25 cellular contexts compared by ENCODE assay signal in the genomic region with DNA sequence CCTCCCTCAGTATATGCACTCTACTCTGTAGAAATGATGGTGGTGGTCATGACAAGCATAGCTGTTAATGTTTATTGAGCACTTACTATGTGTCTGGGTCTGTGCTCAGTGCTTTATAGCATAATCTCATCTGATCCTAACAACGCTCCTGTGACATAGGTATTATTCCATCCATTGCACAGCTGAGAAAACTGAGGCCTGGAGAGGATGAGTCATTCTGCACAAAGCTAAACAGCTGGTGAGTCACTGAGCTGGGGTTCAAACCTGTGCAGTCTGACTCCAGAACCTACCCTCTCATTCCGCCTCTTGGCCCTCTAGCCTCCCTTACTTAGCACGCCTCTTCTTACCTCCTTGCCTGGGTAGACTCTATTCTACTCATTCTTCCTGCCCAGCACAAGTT. TPM values are rescaled to one million over a fixed set of nuclear protein-coding genes. Genes with fewer than 3 reads are reported as not detected.
DNase-seq lines count a peak whose midpoint lies in the region; ATAC-seq, FAIRE-seq and TF ChIP-seq lines count a peak whose summit lies in the region.
"Had no signal": no experiment of that assay in that cellular context is flagged by ENCODE, and none has a peak within 500 bp of the region (broad histone marks: within the 10 kb centered on the region; RNA-seq: fewer than 3 reads in every experiment).

No MANE protein-coding gene starts in this region.

- POLR2A ChIA-PET in endothelial cell of umbilical vein (lab: Charles Lee), result no interaction called here

- no peak overlapping the region for H2AFZ ChIP-seq in endothelial cell of umbilical vein (ENCODE audit: low read depth, low read length)
- H2AFZ ChIP-seq: GM23338 had no signal

- FAIRE-seq in endothelial cell of umbilical vein (lab: Jason Lieb, UNC), result no peak
- FAIRE-seq: A204.1, D721Med, GM12878 had no signal

- BruUV-seq in endothelial cell of umbilical vein (replicated peaks; lab: Mats Ljungman, UMichigan), result no TSS peak

- dilution Hi-C loops in endothelial cell of umbilical vein (cut with MboI; ENCODE audit: extremely low pct_ligation_motif_present, low sequenced_read_pairs), result no loop called here

- H3K4me1 ChIP-seq in endothelial cell of umbilical vein (ENCODE audit: control insufficient read depth, extremely low read depth, insufficient read depth, low read length), result no peaks in the 10 kb centered on the region
- H3K4me1 ChIP-seq: BE2C had no signal

- peak; percentile 8 for DNase-seq in NK-92 treated with Interleukin-12 subunit alpha and Interleukin-12 subunit beta, amount 100 ng/mL, for 24 hours (lab: John Stamatoyannopoulos, UW)
- DNase-seq in NK-92 (lab: John Stamatoyannopoulos, UW; ENCODE audit: unreplicated experiment) (no peak), endothelial cell of umbilical vein (ENCODE audit: low read depth, low spot score) (no peak), dedifferentiated amniotic fluid mesenchymal stem cell (ENCODE audit: extremely low spot score) (no peak)
- no peak for DNase-seq in stimulated activated naive CD8-positive, alpha-beta T cell treated with anti-CD3 and anti-CD28 coated beads, Interleukin-15, Interleukin-2, amounts not matched to agents 100 U/mL and 50 U/mL, for 24 hours
- no peak for DNase-seq in stimulated activated naive CD8-positive, alpha-beta T cell treated with anti-CD3 and anti-CD28 coated beads, Interleukin-15, amount 100 ng/mL, for 72 hours
- no peak for DNase-seq in activated CD4-positive, alpha-beta T cell treated with anti-CD3 and anti-CD28 coated beads, Interleukin-2, amount 10 ng/mL, durations not matched to agents 24 days and 14 days
- DNase-seq: ACHN; AML-193; BE2C; CD4-positive, alpha-beta T cell; CD8-positive, alpha-beta memory T cell; DMS 273 treated with DMSO at 0.1 percent for 48 hours; DMS79; EL; GDM1; H9 had no signal

- no peak overlapping the region for H3K4me2 ChIP-seq in endothelial cell of umbilical vein (ENCODE audit: insufficient read depth, low read length)
- H3K4me2 ChIP-seq: BLaER1 treated with 17β-estradiol and CSF1 and Interleukin-3, amounts not matched to agents 10 nM and 100 nM; GM23338 had no signal

- TF ChIP-seq POLR2A in endothelial cell of umbilical vein (IDR thresholded peaks at IDR 0.05; ENCODE audit: low read depth, low read length), result no peak

- no peak overlapping the region for H3K4me3 Mint-ChIP-seq in stimulated activated naive CD8-positive, alpha-beta T cell treated with anti-CD3 and anti-CD28 coated beads, Interleukin-15, amount 100 ng/mL, for 72 hours
- no peak overlapping the region for H3K4me3 Mint-ChIP-seq in activated CD4-positive, alpha-beta T cell treated with anti-CD3 and anti-CD28 coated beads, Interleukin-2, amount 10 ng/mL, durations not matched to agents 24 days and 14 days
- H3K4me3 Mint-ChIP-seq: CD14-positive monocyte; CD4-positive, alpha-beta T cell; CD8-positive, alpha-beta memory T cell; GM23338; H9 had no signal

- no peaks in the 10 kb centered on the region for H4K20me1 ChIP-seq in endothelial cell of umbilical vein (replicated peaks; ENCODE audit: control insufficient read depth, extremely low read depth, insufficient read depth, low read length)

- ATAC-seq in stimulated activated naive CD8-positive, alpha-beta T cell treated with anti-CD3 and anti-CD28 coated beads, Interleukin-15, Interleukin-2, amounts not matched to agents 100 U/mL and 50 U/mL, for 24 hours, result peak; percentile 36
- ATAC-seq in stimulated activated naive CD8-positive, alpha-beta T cell treated with anti-CD3 and anti-CD28 coated beads, Interleukin-15, amount 100 ng/mL, for 72 hours, result no peak
- ATAC-seq: GM12878, GM23338, HCT116 had no signal

- H3K27me3 ChIP-seq in endothelial cell of umbilical vein (ENCODE audit: control insufficient read depth in 2 of 2, insufficient read depth in 2 of 2, low read length in 2 of 2), result no peaks in the 10 kb centered on the region
- H3K27me3 ChIP-seq: BE2C; BLaER1 treated with 17β-estradiol and CSF1 and Interleukin-3, amounts not matched to agents 10 nM and 100 nM had no signal

- no peak overlapping the region for H3K4me3 ChIP-seq in endothelial cell of umbilical vein (replicated peaks in 1 of 3; ENCODE audit: insufficient read depth in 1 of 3, low read depth in 1 of 3, low read length in 3 of 3)
- H3K4me3 ChIP-seq: BLaER1 treated with 17β-estradiol and CSF1 and Interleukin-3, amounts not matched to agents 10 nM and 100 nM; GM12878; GM23338 had no signal

- no peaks in the 10 kb centered on the region for H3K9me3 Mint-ChIP-seq in stimulated activated naive CD8-positive, alpha-beta T cell treated with anti-CD3 and anti-CD28 coated beads, Interleukin-15, amount 100 ng/mL, for 72 hours
- no peaks in the 10 kb centered on the region for H3K9me3 Mint-ChIP-seq in activated CD4-positive, alpha-beta T cell treated with anti-CD3 and anti-CD28 coated beads, Interleukin-2, amount 10 ng/mL, durations not matched to agents 24 days and 14 days
- H3K9me3 Mint-ChIP-seq: CD14-positive monocyte; CD4-positive, alpha-beta T cell; CD8-positive, alpha-beta memory T cell had no signal

- H3K9me1 ChIP-seq in endothelial cell of umbilical vein (replicated peaks; ENCODE audit: control insufficient read depth, extremely low read depth, insufficient read depth, low read length), result no peaks in the 10 kb centered on the region

- no peak overlapping the region for H3K9ac ChIP-seq in endothelial cell of umbilical vein (replicated peaks; ENCODE audit: extremely low read depth, insufficient read depth, low read length)
- H3K9ac ChIP-seq: BLaER1 treated with 17β-estradiol and CSF1 and Interleukin-3, amounts not matched to agents 10 nM and 100 nM had no signal

- intact Hi-C loops in endothelial cell of umbilical vein (cut with micrococcal nuclease), result no loop called here
- intact Hi-C loops in activated CD4-positive, alpha-beta T cell treated with anti-CD3 and anti-CD28 coated beads, Interleukin-2, amount 10 ng/mL, durations not matched to agents 24 days and 14 days (cut with micrococcal nuclease), result no loop called here

- H3K27me3 Mint-ChIP-seq in stimulated activated naive CD8-positive, alpha-beta T cell treated with anti-CD3 and anti-CD28 coated beads, Interleukin-15, amount 100 ng/mL, for 72 hours, result no peaks in the 10 kb centered on the region
- no peaks in the 10 kb centered on the region for H3K27me3 Mint-ChIP-seq in activated CD4-positive, alpha-beta T cell treated with anti-CD3 and anti-CD28 coated beads, Interleukin-2, amount 10 ng/mL, durations not matched to agents 24 days and 14 days
- H3K27me3 Mint-ChIP-seq: CD4-positive, alpha-beta T cell; CD8-positive, alpha-beta memory T cell had no signal

- H3K79me2 ChIP-seq in endothelial cell of umbilical vein (ENCODE audit: control insufficient read depth, insufficient read depth, low read length), result no peaks in the 10 kb centered on the region

- no peaks in the 10 kb centered on the region for H3K4me1 Mint-ChIP-seq in stimulated activated naive CD8-positive, alpha-beta T cell treated with anti-CD3 and anti-CD28 coated beads, Interleukin-15, amount 100 ng/mL, for 72 hours
- no peaks in the 10 kb centered on the region for H3K4me1 Mint-ChIP-seq in activated CD4-positive, alpha-beta T cell treated with anti-CD3 and anti-CD28 coated beads, Interleukin-2, amount 10 ng/mL, durations not matched to agents 24 days and 14 days
- H3K4me1 Mint-ChIP-seq: CD14-positive monocyte; CD8-positive, alpha-beta memory T cell; GM23338; H9 had no signal

- H3K27ac Mint-ChIP-seq in stimulated activated naive CD8-positive, alpha-beta T cell treated with anti-CD3 and anti-CD28 coated beads, Interleukin-15, amount 100 ng/mL, for 72 hours, result no peak overlapping the region
- H3K27ac Mint-ChIP-seq in activated CD4-positive, alpha-beta T cell treated with anti-CD3 and anti-CD28 coated beads, Interleukin-2, amount 10 ng/mL, durations not matched to agents 24 days and 14 days, result no peak overlapping the region
- H3K27ac Mint-ChIP-seq: CD14-positive monocyte; CD4-positive, alpha-beta T cell; CD8-positive, alpha-beta memory T cell; GM23338 had no signal

- CTCF ChIA-PET in endothelial cell of umbilical vein (lab: Charles Lee), result no interaction called here

- TF ChIP-seq CTCF in endothelial cell of umbilical vein (IDR thresholded peaks at IDR 0.05; ENCODE audit: extremely low read depth in 1 of 2, insufficient read depth in 1 of 2, low read depth in 1 of 2, low read length in 2 of 2), result no peak

- no peaks in the 10 kb centered on the region for H3K9me3 ChIP-seq in endothelial cell of umbilical vein (replicated peaks; ENCODE audit: control insufficient read depth, insufficient read depth, low read length)
- H3K9me3 ChIP-seq: BE2C; BLaER1 treated with 17β-estradiol and CSF1 and Interleukin-3, amounts not matched to agents 10 nM and 100 nM had no signal

- no peak overlapping the region for H3K27ac ChIP-seq in endothelial cell of umbilical vein (ENCODE audit: insufficient read depth, low read depth, low read length)
- H3K27ac ChIP-seq: 22Rv1; BLaER1 treated with 17β-estradiol and CSF1 and Interleukin-3, amounts not matched to agents 10 nM and 100 nM had no signal

- peaks cover 0 to 16% of the 10 kb centered on the region in 2 experiments for H3K36me3 ChIP-seq in endothelial cell of umbilical vein (ENCODE audit: control insufficient read depth in 2 of 2, extremely low read depth in 1 of 2, insufficient read depth in 2 of 2, low read length in 2 of 2)
- H3K36me3 ChIP-seq: BE2C had no signal

- H3K36me3 Mint-ChIP-seq in activated CD4-positive, alpha-beta T cell treated with anti-CD3 and anti-CD28 coated beads, Interleukin-2, amount 10 ng/mL, durations not matched to agents 24 days and 14 days (ENCODE audit: low read depth), result no peaks in the 10 kb centered on the region

TF ChIP-seq in endothelial cell of umbilical vein, 7 proteins besides CTCF, POLR2A, EP300 and RAD21:
- TF ChIP-seq JUN (IDR thresholded peaks at IDR 0.05; ENCODE audit: borderline replicate concordance, insufficient read depth, insufficient read length, low read depth) (peak; percentile 24), EZH2 (IDR thresholded peaks at IDR 0.05; ENCODE audit: borderline replicate concordance, low read depth, low read length, severe bottlenecking) (no peak)
- TF ChIP-seq, protein P1, sequence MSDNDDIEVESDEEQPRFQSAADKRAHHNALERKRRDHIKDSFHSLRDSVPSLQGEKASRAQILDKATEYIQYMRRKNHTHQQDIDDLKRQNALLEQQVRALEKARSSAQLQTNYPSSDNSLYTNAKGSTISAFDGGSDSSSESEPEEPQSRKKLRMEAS (IDR thresholded peaks at IDR 0.05; ENCODE audit: insufficient read depth, insufficient read length), result no peak

RNA-seq across cellular contexts. Expression of a gene that starts 41.7 kb away (rescaled TPM):
- total RNA-seq in endothelial cell of umbilical vein, result 13.9 and 14.1 TPM in 2 replicates
- polyA plus RNA-seq in endothelial cell of umbilical vein, result 5.9 and 6.9 TPM in 2 replicates
- polyA plus RNA-seq in endothelial cell of umbilical vein (2011; cell fraction: cytosol; rRNA removed), result 5.3 and 6.8 TPM in 2 replicates
- polyA plus RNA-seq in endothelial cell of umbilical vein (2011; cell fraction: nucleus; rRNA removed), result 10.2 and 12.8 TPM in 2 replicates
- 5.9 and 8.8 TPM in 2 replicates for polyA plus RNA-seq in endothelial cell of umbilical vein (2012)
- polyA minus RNA-seq in endothelial cell of umbilical vein, result 7.7 and 18.1 TPM in 2 replicates
- polyA minus RNA-seq in endothelial cell of umbilical vein (2011; cell fraction: cytosol; rRNA and poly(A)+ RNA removed), result 10.0 TPM
- polyA minus RNA-seq in endothelial cell of umbilical vein (2011; cell fraction: nucleus; rRNA and poly(A)+ RNA removed), result 7.7 and 12.2 TPM in 2 replicates
- 1.4 and 1.9 TPM in 2 replicates for total RNA-seq in activated CD4-positive, alpha-beta T cell treated with anti-CD3 and anti-CD28 coated beads, Interleukin-2, amount 10 ng/mL, durations not matched to agents 24 days and 14 days
